32 cellular contexts compared by ENCODE assay signal in genomic region chr9:6845128-6845826, GRCh38.
"Had no signal": no experiment of that assay in that cellular context is flagged by ENCODE, and none has a peak within 500 bp of the region (broad histone marks: within the 10 kb centered on the region; RNA-seq: fewer than 3 reads in every experiment).

No MANE protein-coding gene starts in this region.

- H3K27me3 ChIP-seq: ascending aorta, dorsolateral prefrontal cortex, gastroesophageal sphincter, heart right ventricle, left lung, stomach, suprapubic skin, tibial artery had no signal

- H3K36me3 ChIP-seq: WERI-Rb-1 had no signal

- H3K27me3 Mint-ChIP-seq: activated CD4-positive, alpha-beta memory T cell treated with anti-CD3 and anti-CD28 coated beads, Interleukin-2, amount 10 ng/mL, durations not matched to agents 7 days and 5 days; activated CD4-positive, alpha-beta T cell treated with anti-CD3 and anti-CD28 coated beads, Interleukin-2, amount 10 ng/mL, durations not matched to agents 7 days and 5 days; activated naive CD4-positive, alpha-beta T cell treated with anti-CD3 and anti-CD28 coated beads, Interleukin-2, amount 10 ng/mL, durations not matched to agents 7 days and 5 days; activated naive CD8-positive, alpha-beta T cell treated with anti-CD3 and anti-CD28 coated beads, Interleukin-2, amount 10 ng/mL, durations not matched to agents 7 days and 5 days; activated T-cell treated with anti-CD3 and anti-CD28 coated beads, Interleukin-2, amount 50 U/mL, for 24 hours; brain; naive thymus-derived CD8-positive, alpha-beta T cell; stimulated activated memory B cell treated with anti-CD40 and anti-IgM and Interleukin-4, amounts not matched to agents 10 μg/mL and 1 μg/mL and 100 μg/mL, for 72 hours had no signal

- H3K9me3 ChIP-seq: ascending aorta, gastroesophageal sphincter, heart right ventricle, left lung, stomach, suprapubic skin, tibial artery had no signal

- H3K4me1 ChIP-seq: ascending aorta, gastroesophageal sphincter, left lung, suprapubic skin, tibial artery had no signal

- H3K27ac Mint-ChIP-seq: activated CD4-positive, alpha-beta memory T cell treated with anti-CD3 and anti-CD28 coated beads, Interleukin-2, amount 10 ng/mL, durations not matched to agents 7 days and 5 days; activated CD4-positive, alpha-beta T cell treated with anti-CD3 and anti-CD28 coated beads, Interleukin-2, amount 10 ng/mL, durations not matched to agents 7 days and 5 days; activated naive CD8-positive, alpha-beta T cell treated with anti-CD3 and anti-CD28 coated beads, Interleukin-2, amount 10 ng/mL, durations not matched to agents 7 days and 5 days; activated T-cell treated with anti-CD3 and anti-CD28 coated beads, Interleukin-2, amount 50 U/mL, for 24 hours; brain; stimulated activated memory B cell treated with anti-CD40 and anti-IgM and Interleukin-4, amounts not matched to agents 10 μg/mL and 1 μg/mL and 100 μg/mL, for 72 hours; T-helper 1 cell treated with Interleukin-12 subunit alpha and Interleukin-12 subunit beta and Interleukin-4 antibody, amounts not matched to agents 30 μg/mL and 1 μg/mL, for 36 hours had no signal

- DNase-seq: activated CD4-positive, alpha-beta memory T cell treated with anti-CD3 and anti-CD28 coated beads, Interleukin-2, amount 10 ng/mL, durations not matched to agents 7 days and 5 days; activated CD4-positive, alpha-beta T cell treated with anti-CD3 and anti-CD28 coated beads, Interleukin-2, amount 10 ng/mL, durations not matched to agents 7 days and 5 days; activated CD4-positive, CD25-positive, alpha-beta regulatory T cell treated with anti-CD3 and anti-CD28 coated beads, Interleukin-2, amount 50 U/mL, for 72 hours; activated CD8-positive, alpha-beta memory T cell treated with anti-CD3 and anti-CD28 coated beads, Interleukin-2, amount 50 U/mL, for 48 hours; activated gamma-delta T cell; activated naive CD4-positive, alpha-beta T cell treated with anti-CD3 and anti-CD28 coated beads, Interleukin-2, amount 10 ng/mL, durations not matched to agents 7 days and 5 days; activated naive CD8-positive, alpha-beta T cell treated with anti-CD3 and anti-CD28 coated beads, Interleukin-2, amount 10 ng/mL, durations not matched to agents 7 days and 5 days; activated T-cell treated with anti-CD3 and anti-CD28 coated beads, Interleukin-2, amount 50 U/mL, for 24 hours; dorsolateral prefrontal cortex; effector memory CD4-positive, alpha-beta T cell; erythroblast; heart right ventricle; left lung; naive thymus-derived CD8-positive, alpha-beta T cell; stimulated activated CD4-positive, alpha-beta T cell treated with anti-CD3 and anti-CD28 coated beads, Interleukin-12 subunit alpha, Interleukin-12 subunit beta, amount 100 ng/mL, for 4 hours; stimulated activated CD4-positive, alpha-beta T cell treated with anti-CD3 and anti-CD28 coated beads, Interleukin-4, amount 100 ng/mL, for 24 hours; stimulated activated CD8-positive, alpha-beta memory T cell treated with anti-CD3 and anti-CD28 coated beads, Interleukin-4, amount 100 ng/mL, for 48 hours; stomach; SW 1271; T-helper 9 cell; tibial artery; WERI-Rb-1 had no signal

- H3K4me3 ChIP-seq: ascending aorta, coronary artery, dorsolateral prefrontal cortex, gastroesophageal sphincter, heart right ventricle, left lung, lung, skin epidermis, stomach, suprapubic skin, tibial artery had no signal

- H3K27ac ChIP-seq: ascending aorta, coronary artery, dorsolateral prefrontal cortex, gastroesophageal sphincter, heart right ventricle, left lung, skin epidermis, stomach, suprapubic skin, tibial artery, WERI-Rb-1 had no signal

- H3K9me3 Mint-ChIP-seq: activated CD4-positive, alpha-beta memory T cell treated with anti-CD3 and anti-CD28 coated beads, Interleukin-2, amount 10 ng/mL, durations not matched to agents 7 days and 5 days; activated CD4-positive, alpha-beta T cell treated with anti-CD3 and anti-CD28 coated beads, Interleukin-2, amount 10 ng/mL, durations not matched to agents 7 days and 5 days; activated naive CD4-positive, alpha-beta T cell treated with anti-CD3 and anti-CD28 coated beads, Interleukin-2, amount 10 ng/mL, durations not matched to agents 7 days and 5 days; activated naive CD8-positive, alpha-beta T cell treated with anti-CD3 and anti-CD28 coated beads, Interleukin-2, amount 10 ng/mL, durations not matched to agents 7 days and 5 days; activated T-cell treated with anti-CD3 and anti-CD28 coated beads, Interleukin-2, amount 50 U/mL, for 24 hours; brain; naive thymus-derived CD8-positive, alpha-beta T cell; stimulated activated memory B cell treated with anti-CD40 and anti-IgM and Interleukin-4, amounts not matched to agents 10 μg/mL and 1 μg/mL and 100 μg/mL, for 72 hours; T-helper 1 cell treated with Interleukin-12 subunit alpha and Interleukin-12 subunit beta and Interleukin-4 antibody, amounts not matched to agents 30 μg/mL and 1 μg/mL, for 36 hours had no signal

- H3K4me3 Mint-ChIP-seq: activated CD4-positive, alpha-beta memory T cell treated with anti-CD3 and anti-CD28 coated beads, Interleukin-2, amount 10 ng/mL, durations not matched to agents 7 days and 5 days; activated CD4-positive, alpha-beta T cell treated with anti-CD3 and anti-CD28 coated beads, Interleukin-2, amount 10 ng/mL, durations not matched to agents 7 days and 5 days; activated naive CD4-positive, alpha-beta T cell treated with anti-CD3 and anti-CD28 coated beads, Interleukin-2, amount 10 ng/mL, durations not matched to agents 7 days and 5 days; activated naive CD8-positive, alpha-beta T cell treated with anti-CD3 and anti-CD28 coated beads, Interleukin-2, amount 10 ng/mL, durations not matched to agents 7 days and 5 days; activated T-cell treated with anti-CD3 and anti-CD28 coated beads, Interleukin-2, amount 50 U/mL, for 24 hours; brain; naive thymus-derived CD8-positive, alpha-beta T cell; stimulated activated memory B cell treated with anti-CD40 and anti-IgM and Interleukin-4, amounts not matched to agents 10 μg/mL and 1 μg/mL and 100 μg/mL, for 72 hours; T-helper 1 cell treated with Interleukin-12 subunit alpha and Interleukin-12 subunit beta and Interleukin-4 antibody, amounts not matched to agents 30 μg/mL and 1 μg/mL, for 36 hours had no signal

- ATAC-seq: gastroesophageal sphincter; naive thymus-derived CD8-positive, alpha-beta T cell; sciatic nerve; stimulated activated memory B cell treated with anti-CD40 and anti-IgM and Interleukin-4, amounts not matched to agents 10 μg/mL and 1 μg/mL and 100 μg/mL, for 72 hours had no signal

- H3K4me1 Mint-ChIP-seq: activated CD4-positive, alpha-beta memory T cell treated with anti-CD3 and anti-CD28 coated beads, Interleukin-2, amount 10 ng/mL, durations not matched to agents 7 days and 5 days; activated naive CD4-positive, alpha-beta T cell treated with anti-CD3 and anti-CD28 coated beads, Interleukin-2, amount 10 ng/mL, durations not matched to agents 7 days and 5 days had no signal
